11 cellular contexts compared by ENCODE assay signal in genomic region chr12:10435790-10436189, GRCh38. TPM values are rescaled to one million over a fixed set of nuclear protein-coding genes. Genes with fewer than 3 reads are reported as not detected.
DNase-seq lines count a peak whose midpoint lies in the region; ATAC-seq and FAIRE-seq lines count a peak whose summit lies in the region.
"Not testable (repeated sequence)": the region's sequence is repeated elsewhere in the genome, so short reads cannot be mapped to it uniquely, and the experiment has no call there.
"Had no signal": no experiment of that assay in that cellular context is flagged by ENCODE, and none has a peak within 500 bp of the region (broad histone marks: within the 10 kb centered on the region; RNA-seq: fewer than 3 reads in every experiment).

TSS of gene KLRC2 (minus strand) at chr12:10436010. CDS start at chr12:10435986, 24 bp downstream.

- FAIRE-seq in islet of Langerhans (lab: Jason Lieb, UNC), result peak; percentile 72

- not testable (repeated sequence) for H3K27me3 Mint-ChIP-seq in activated CD8-positive, alpha-beta memory T cell treated with anti-CD3 and anti-CD28 coated beads, Interleukin-2, amount 10 ng/mL, durations not matched to agents 7 days and 5 days

- peak; percentile 74 for ATAC-seq in activated CD8-positive, alpha-beta memory T cell treated with anti-CD3 and anti-CD28 coated beads, Interleukin-2, amount 10 ng/mL, durations not matched to agents 7 days and 5 days

- H3K27ac Mint-ChIP-seq in activated CD8-positive, alpha-beta memory T cell treated with anti-CD3 and anti-CD28 coated beads, Interleukin-2, amount 10 ng/mL, durations not matched to agents 7 days and 5 days, result peak within 1 kb of the TSS; percentile 24

- not testable (repeated sequence) for H3K4me1 Mint-ChIP-seq in activated CD8-positive, alpha-beta memory T cell treated with anti-CD3 and anti-CD28 coated beads, Interleukin-2, amount 10 ng/mL, durations not matched to agents 7 days and 5 days

- H3K9me3 Mint-ChIP-seq in activated CD8-positive, alpha-beta memory T cell treated with anti-CD3 and anti-CD28 coated beads, Interleukin-2, amount 10 ng/mL, durations not matched to agents 7 days and 5 days (ENCODE audit: low read depth), result not testable (repeated sequence)

- CTCF ChIA-PET in activated CD8-positive, alpha-beta memory T cell treated with anti-CD3 and anti-CD28 coated beads, Interleukin-2, amount 10 ng/mL, durations not matched to agents 7 days and 5 days (lab: Charles Lee), result not testable (repeated sequence)

- not testable (repeated sequence) for H3K4me3 ChIP-seq in skeletal muscle cell (ENCODE audit: low read depth, low read length)

- H3K36me3 Mint-ChIP-seq in activated CD8-positive, alpha-beta memory T cell treated with anti-CD3 and anti-CD28 coated beads, Interleukin-2, amount 10 ng/mL, durations not matched to agents 7 days and 5 days, result not testable (repeated sequence)

- peak within 1 kb of the TSS; percentile 48 for H3K4me3 Mint-ChIP-seq in activated CD8-positive, alpha-beta memory T cell treated with anti-CD3 and anti-CD28 coated beads, Interleukin-2, amount 10 ng/mL, durations not matched to agents 7 days and 5 days

- DNase-seq in CD1c-positive myeloid dendritic cell (ENCODE audit: extremely low spot score), result peak; percentile 9
- DNase-seq in HS-27A (ENCODE audit: low read depth), result peak; percentile 8
- peak; percentile 26 for DNase-seq in NCI-H1105 treated with DMSO at 0.1 percent for 48 hours (lab: John Stamatoyannopoulos, UW)
- DNase-seq in OCI-M1 (lab: John Stamatoyannopoulos, UW), result peak; percentile 89
- peak; percentile 41 for DNase-seq in activated CD8-positive, alpha-beta memory T cell treated with anti-CD3 and anti-CD28 coated beads, Interleukin-2, amount 10 ng/mL, durations not matched to agents 7 days and 5 days
- peak; percentile 52 for DNase-seq in dermis blood vessel endothelial cell
- peak; percentile 23 for DNase-seq in skeletal muscle cell (ENCODE audit: low read depth)

RNA-seq across cellular contexts. Expression of gene KLRC2, which starts in this region (rescaled TPM):
- total RNA-seq in activated CD8-positive, alpha-beta memory T cell treated with anti-CD3 and anti-CD28 coated beads, Interleukin-2, amount 10 ng/mL, durations not matched to agents 7 days and 5 days, result 10 to 100 TPM in 1 of 2 experiments, 1 to 10 TPM in 1; 6.8 to 23.4 TPM
- total RNA-seq in dermis blood vessel endothelial cell, result not detected in 2 replicates
- total RNA-seq: activated CD4-positive, alpha-beta T cell treated with anti-CD3 and anti-CD28 coated beads, Interleukin-2, amount 10 ng/mL, durations not matched to agents 7 days and 5 days; Caco-2; Right ventricle myocardium inferior had no signal

Comparison
In these comparisons a context has a peak if more than half of its experiments do, and no peak if none do; other contexts are left out.
1. Peak in DNase-seq in dermis blood vessel endothelial cell; RNA of the gene not detected or under 1 TPM.
2. DNase-seq: peak in every context shown above with its lines; median percentile 89 in OCI-M1; 52 in dermis blood vessel endothelial cell; 41 in activated CD8-positive, alpha-beta memory T cell treated with anti-CD3 and anti-CD28 coated beads, Interleukin-2, amount 10 ng/mL, durations not matched to agents 7 days and 5 days; 26 in NCI-H1105 treated with DMSO at 0.1 percent for 48 hours; 23 in skeletal muscle cell; 9 in CD1c-positive myeloid dendritic cell; 8 in HS-27A.